In the genomic region with DNA sequence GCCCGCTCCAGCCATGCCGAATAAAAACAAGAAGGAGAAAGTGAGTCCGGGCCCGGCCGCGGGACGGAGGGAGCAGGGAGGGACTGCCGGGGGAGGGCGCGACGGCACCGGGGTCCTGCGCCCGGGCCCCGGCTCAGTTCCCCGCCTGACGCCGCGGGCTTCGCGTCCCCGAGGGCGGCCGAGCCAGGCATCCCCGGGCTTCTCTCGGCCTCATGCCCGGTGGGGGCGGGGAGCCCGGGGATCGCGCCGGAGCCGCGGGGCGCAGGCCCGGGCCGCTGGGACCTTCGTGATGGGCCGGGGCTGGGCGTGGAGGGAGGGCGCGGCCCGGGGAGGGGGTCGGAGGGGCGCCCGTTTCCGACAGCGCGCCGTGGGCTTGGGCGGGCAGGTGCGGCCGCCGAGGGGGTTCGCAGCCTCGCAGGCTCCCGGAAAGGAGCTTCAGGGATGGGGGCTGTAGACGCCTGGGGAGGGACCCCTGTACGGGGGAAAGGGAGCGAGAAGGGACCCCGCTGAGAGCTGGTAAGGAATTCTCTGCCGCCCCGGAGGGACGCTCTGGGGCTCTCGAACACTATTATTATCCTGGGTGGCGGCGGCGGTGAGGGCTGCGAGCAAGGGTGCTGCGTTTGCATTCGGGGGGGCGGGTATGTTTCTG, we compare ENCODE assay signal across 8 cellular contexts. TPM values are rescaled to one million over a fixed set of nuclear protein-coding genes. Genes with fewer than 3 reads are reported as not detected.
DNase-seq lines count a peak whose midpoint lies in the region; ATAC-seq and TF ChIP-seq lines count a peak whose summit lies in the region.

No MANE protein-coding gene starts in this region.

- peak overlapping the region; percentile 46 for H2AK9ac ChIP-seq in IMR-90 (replicated peaks; ENCODE audit: low read depth, low read length, poor library complexity)

- no peak overlapping the region for H2AK5ac ChIP-seq in IMR-90 (ENCODE audit: low read depth, low read length)

- POLR2A ChIA-PET in IMR-90 (lab: Charles Lee; ENCODE audit: unreplicated experiment), result no interaction called here

- peak overlapping the region; percentile 91 for H2AFZ ChIP-seq in IMR-90 (replicated peaks; ENCODE audit: low read length, poor library complexity)

- H3K9me3 ChIP-seq in IMR-90 (ENCODE audit: control insufficient read depth, insufficient read depth, low read length) (no peaks in the 10 kb centered on the region; the same call in 1 of the 2 replicates), esophagus muscularis mucosa (no peaks in the 10 kb centered on the region), upper lobe of right lung (no peaks in the 10 kb centered on the region)

- no TSS peak for BruUV-seq in IMR-90 (replicated peaks; lab: Mats Ljungman, UMichigan)

- no peak overlapping the region for H2BK20ac ChIP-seq in IMR-90 (ENCODE audit: low read depth, low read length)

- dilution Hi-C loops in IMR-90 (cut with HindIII; ENCODE audit: low sequenced_read_pairs, unreplicated experiment), result no loop called here

- peaks cover 4% of the 10 kb centered on the region for H3K27me3 Mint-ChIP-seq in activated CD8-positive, alpha-beta memory T cell treated with anti-CD3 and anti-CD28 coated beads, Interleukin-2, amount 10 ng/mL, durations not matched to agents 7 days and 5 days
- no peaks in the 10 kb centered on the region for H3K27me3 Mint-ChIP-seq in natural killer cell (ENCODE audit: low read depth in 2 of 2)

- peak overlapping the region; percentile 65 for H3K27ac Mint-ChIP-seq in activated CD8-positive, alpha-beta memory T cell treated with anti-CD3 and anti-CD28 coated beads, Interleukin-2, amount 10 ng/mL, durations not matched to agents 7 days and 5 days
- H3K27ac Mint-ChIP-seq in natural killer cell, result peak overlapping the region; percentile 81 to 85

- peaks cover 4% of the 10 kb centered on the region; the same call in 1 of the 2 replicates for H3K9me1 ChIP-seq in IMR-90 (ENCODE audit: insufficient read depth, low read length)

- H3K9ac ChIP-seq in IMR-90 (ENCODE audit: low read depth, low read length), result peak overlapping the region; percentile 56

- no peak for TF ChIP-seq EP300 in esophagus muscularis mucosa (IDR thresholded peaks at IDR 0.05)

- DNase-seq in Caki2 (ENCODE audit: low read depth) (peak; percentile 18), IMR-90 (no peak), esophagus muscularis mucosa (ENCODE audit: extremely low spot score) (peak; percentile 91), natural killer cell (peak; percentile 44), upper lobe of right lung (peak; percentile 82), DMS79 treated with DMSO at 0.1 percent for 48 hours (lab: John Stamatoyannopoulos, UW) (no peak)
- DNase-seq in activated CD8-positive, alpha-beta memory T cell treated with anti-CD3 and anti-CD28 coated beads, Interleukin-2, amount 10 ng/mL, durations not matched to agents 7 days and 5 days, result peak; percentile 64

- H4K20me1 ChIP-seq in IMR-90 (ENCODE audit: insufficient read depth, low read length), result peaks cover 4% of the 10 kb centered on the region

- H3K4me2 ChIP-seq in IMR-90 (ENCODE audit: low read depth, low read length), result peak overlapping the region; percentile 98

- H3K4me1 ChIP-seq in IMR-90 (ENCODE audit: control insufficient read depth, insufficient read depth, low read length) (no peaks in the 10 kb centered on the region), esophagus muscularis mucosa (peaks cover 18 to 46% (median 39%) of the 10 kb centered on the region in 4 donors), upper lobe of right lung (peaks cover 12% of the 10 kb centered on the region)

- no peak overlapping the region for H2BK120ac ChIP-seq in IMR-90 (ENCODE audit: low read depth, low read length)

- peaks cover 3 to 8% of the 10 kb centered on the region in 2 experiments; a peak in 1 of 4 replicates for H3K79me1 ChIP-seq in IMR-90 (ENCODE audit: low read depth in 1 of 2, low read length in 2 of 2)

- no peak overlapping the region for H4K8ac ChIP-seq in IMR-90 (ENCODE audit: low read depth in 2 of 2, low read length in 2 of 2)

- H3K4me3 ChIP-seq in IMR-90 (ENCODE audit: insufficient read depth, low read depth, low read length), result peak overlapping the region; percentile 96
- H3K4me3 ChIP-seq in esophagus muscularis mucosa, result peak overlapping the region; percentile 82 to 99 (median 92)
- peak overlapping the region; percentile 75 for H3K4me3 ChIP-seq in upper lobe of right lung

- TF ChIP-seq CTCF in IMR-90 (conservative IDR thresholded peaks at IDR 0.05; ENCODE audit: low read depth, low read length) (no peak), esophagus muscularis mucosa (IDR thresholded peaks at IDR 0.05) (no peak), natural killer cell (IDR thresholded peaks at IDR 0.05) (no peak), upper lobe of right lung (IDR thresholded peaks at IDR 0.05) (no peak)

- intact Hi-C loops in IMR-90 (cut with micrococcal nuclease) (no loop called here), esophagus muscularis mucosa (cut with DNase I) (loop anchor here (10.0 kb wide), 2 partner anchors 183 to 333 kb away; no protein-coding TSS in a partner anchor), natural killer cell (cut with micrococcal nuclease) (loop anchor here (2.0 kb wide), 2 partner anchors 55 to 63 kb away; no protein-coding TSS in a partner anchor), upper lobe of right lung (cut with DNase I) (no loop called here)

- H3K4ac ChIP-seq in IMR-90 (ENCODE audit: low read depth, low read length), result no peak overlapping the region

- no peak overlapping the region for H2BK15ac ChIP-seq in IMR-90 (ENCODE audit: low read depth, low read length)

- no peaks in the 10 kb centered on the region for H3K9me3 Mint-ChIP-seq in activated CD8-positive, alpha-beta memory T cell treated with anti-CD3 and anti-CD28 coated beads, Interleukin-2, amount 10 ng/mL, durations not matched to agents 7 days and 5 days (ENCODE audit: low read depth)
- no peaks in the 10 kb centered on the region for H3K9me3 Mint-ChIP-seq in natural killer cell

- peak overlapping the region; percentile 80 for H3K4me3 Mint-ChIP-seq in activated CD8-positive, alpha-beta memory T cell treated with anti-CD3 and anti-CD28 coated beads, Interleukin-2, amount 10 ng/mL, durations not matched to agents 7 days and 5 days
- peak overlapping the region; percentile 94 for H3K4me3 Mint-ChIP-seq in natural killer cell

- H3K23ac ChIP-seq in IMR-90 (ENCODE audit: low read depth, low read length), result no peak overlapping the region

- H2BK5ac ChIP-seq in IMR-90 (ENCODE audit: low read depth, low read length, poor library complexity, severe bottlenecking), result no peak overlapping the region

- no peak overlapping the region for H3K18ac ChIP-seq in IMR-90 (ENCODE audit: low read depth, low read length)

- H3K27me3 ChIP-seq in IMR-90 (ENCODE audit: control insufficient read depth, insufficient read depth, low read length) (peaks cover 13% of the 10 kb centered on the region), esophagus muscularis mucosa (no peaks in the 10 kb centered on the region), upper lobe of right lung (no peaks in the 10 kb centered on the region)

- H4K91ac ChIP-seq in IMR-90 (ENCODE audit: insufficient read depth, low read depth, low read length), result no peak overlapping the region

- H3K36me3 ChIP-seq in IMR-90 (ENCODE audit: control insufficient read depth, insufficient read depth, low read length), result peaks cover 7% of the 10 kb centered on the region; the same call in 1 of the 2 replicates
- peaks cover 0 to 25% (median 13%) of the 10 kb centered on the region in 4 donors for H3K36me3 ChIP-seq in esophagus muscularis mucosa
- peaks cover 17% of the 10 kb centered on the region for H3K36me3 ChIP-seq in upper lobe of right lung

- WGBS in IMR-90 (ENCODE audit: extremely low coverage in 2 of 2, insufficient read length in 1 of 2), 2 experiments, result 1% methylated on average over 24 of the region's 72 CpGs; no CpG with 5 or more reads in 1 of the 2 experiments
- WGBS in esophagus muscularis mucosa, result 0% methylated on average over 4 of the region's 72 CpGs

- TF ChIP-seq RAD21 in IMR-90 (IDR thresholded peaks at IDR 0.05; ENCODE audit: low read length), result no peak

- no peak overlapping the region for H4K5ac ChIP-seq in IMR-90 (ENCODE audit: low read depth, low read length)

- TF ChIP-seq POLR2A in IMR-90 (IDR thresholded peaks at IDR 0.05; ENCODE audit: low read depth, low read length) (no peak), esophagus muscularis mucosa (IDR thresholded peaks at IDR 0.05; ENCODE audit: low read depth) (no peak)

- in situ Hi-C loops in Caki2 (cut with HindIII; ENCODE audit: low pct_unique_long_range_greater_than_20kb, low sequenced_read_pairs) (no loop called here), IMR-90 (cut with MboI; ENCODE audit: low sequenced_read_pairs) (loop anchor here (25.0 kb wide), 1 partner anchor 550 kb away; a partner anchor contains a TSS)

- H3K4me1 Mint-ChIP-seq in activated CD8-positive, alpha-beta memory T cell treated with anti-CD3 and anti-CD28 coated beads, Interleukin-2, amount 10 ng/mL, durations not matched to agents 7 days and 5 days, result peaks cover 24% of the 10 kb centered on the region
- peaks cover 56 to 67% of the 10 kb centered on the region in 2 donors for H3K4me1 Mint-ChIP-seq in natural killer cell

- CTCF ChIA-PET in IMR-90 (lab: Yijun Ruan, JAX), result interaction anchor here (1.5 kb wide), 1 partner anchor 9 kb away, joined by 10 read pairs; no protein-coding TSS in a partner anchor
- CTCF ChIA-PET in activated CD8-positive, alpha-beta memory T cell treated with anti-CD3 and anti-CD28 coated beads, Interleukin-2, amount 10 ng/mL, durations not matched to agents 7 days and 5 days (lab: Charles Lee), result interaction anchor here (1.0 to 1.5 kb wide), 5 partner anchors 9 to 82 kb away, joined by 3 to 18 read pairs (median 4); no protein-coding TSS in a partner anchor

- peak; percentile 10 for ATAC-seq in GM21423 (IDR thresholded peaks at IDR 0.05; ENCODE audit: unreplicated experiment)
- ATAC-seq in IMR-90 (ENCODE audit: low read depth), result peak; percentile 5
- peak; percentile 17 for ATAC-seq in activated CD8-positive, alpha-beta memory T cell treated with anti-CD3 and anti-CD28 coated beads, Interleukin-2, amount 10 ng/mL, durations not matched to agents 7 days and 5 days
- no peak for ATAC-seq in natural killer cell
- no peak for ATAC-seq in upper lobe of right lung

- H3K56ac ChIP-seq in IMR-90 (ENCODE audit: extremely low read depth, insufficient read depth, low read length), result no peak overlapping the region

- peaks cover 5% of the 10 kb centered on the region for H3K36me3 Mint-ChIP-seq in activated CD8-positive, alpha-beta memory T cell treated with anti-CD3 and anti-CD28 coated beads, Interleukin-2, amount 10 ng/mL, durations not matched to agents 7 days and 5 days
- H3K36me3 Mint-ChIP-seq in natural killer cell, result peaks cover 32% of the 10 kb centered on the region

- H3K14ac ChIP-seq in IMR-90 (replicated peaks; ENCODE audit: low read depth, low read length), result no peak overlapping the region

- H3K27ac ChIP-seq in IMR-90 (ENCODE audit: insufficient read depth, low read length) (0 out of 2 replicates have a peak overlapping the region, but pooled peaks have one; percentile 17), esophagus muscularis mucosa (replicated peaks in 1 of 4) (peak overlapping the region; percentile 81 to 99 (median 91)), upper lobe of right lung (peak overlapping the region; percentile 71)

RNA-seq across cellular contexts. Expression of a gene that starts 0.5 kb away (rescaled TPM):
- total RNA-seq in Caki2 (2014; rRNA removed; shearing (Covaris generic); ENCODE audit: low replicate concordance), result 63.8 and 73.8 TPM in 2 replicates
- 78.7 and 107 TPM in 2 replicates for total RNA-seq in IMR-90 (2012; rRNA removed)
- 56.7 and 65.9 TPM in 2 replicates for polyA plus RNA-seq in IMR-90 (2012; rRNA removed)
- polyA plus RNA-seq in IMR-90 (2012; cell fraction: cytosol; rRNA removed), result 15.8 and 38.8 TPM in 2 replicates
- polyA plus RNA-seq in IMR-90 (2012; cell fraction: nucleus; rRNA removed; ENCODE audit: low replicate concordance), result 29.0 and 68.7 TPM in 2 replicates
- 100 to 1,000 TPM; 213 to 234 TPM for total RNA-seq in activated CD8-positive, alpha-beta memory T cell treated with anti-CD3 and anti-CD28 coated beads, Interleukin-2, amount 10 ng/mL, durations not matched to agents 7 days and 5 days
- total RNA-seq in esophagus muscularis mucosa, result 100 to 1,000 TPM; 103 to 142 (median 131) TPM
- total RNA-seq in natural killer cell, result 100 to 1,000 TPM; 716 to 779 (median 736) TPM
- total RNA-seq in upper lobe of right lung, result 165 TPM

Comparison
In these comparisons a context has a peak if more than half of its experiments do, and no peak if none do; other contexts are left out.
1. DNase-seq: peak in Caki2 (single experiment), activated CD8-positive, alpha-beta memory T cell treated with anti-CD3 and anti-CD28 coated beads, Interleukin-2, amount 10 ng/mL, durations not matched to agents 7 days and 5 days (single experiment), esophagus muscularis mucosa (single experiment), natural killer cell (single experiment) and upper lobe of right lung (single experiment); none in IMR-90 (single experiment) and DMS79 treated with DMSO at 0.1 percent for 48 hours (single experiment).
2. ATAC-seq: peak in GM21423 (single experiment), IMR-90 (single experiment) and activated CD8-positive, alpha-beta memory T cell treated with anti-CD3 and anti-CD28 coated beads, Interleukin-2, amount 10 ng/mL, durations not matched to agents 7 days and 5 days (single experiment); none in natural killer cell (0 of 3) and upper lobe of right lung (single experiment).
3. H3K27ac ChIP-seq: peak in every context shown above with its lines; median percentile 91 in esophagus muscularis mucosa; 71 in upper lobe of right lung; 17 in IMR-90.
4. intact Hi-C loops: an anchor here in esophagus muscularis mucosa (10.0 kb wide) and natural killer cell (2.0 kb wide); none called in IMR-90 and upper lobe of right lung.
5. Peak in every context shown above with its lines, with median percentiles within 50 percentile points of each other: H3K4me3 ChIP-seq.